8 cellular contexts compared by ENCODE assay signal in genomic region chr9:122347348-122348287, GRCh38. TPM values are rescaled to one million over a fixed set of nuclear protein-coding genes. Genes with fewer than 3 reads are reported as not detected.
DNase-seq lines count a peak whose midpoint lies in the region; TF ChIP-seq lines count a peak whose summit lies in the region.

No MANE protein-coding gene starts in this region.

- peak overlapping the region; percentile 83 for H3K27ac ChIP-seq in left ventricle myocardium inferior (replicated peaks)

- H3K9me3 ChIP-seq in left ventricle myocardium inferior (replicated peaks): no peaks in the 10 kb centered on the region

- no peak overlapping the region for H3K27ac Mint-ChIP-seq in activated CD4-positive, alpha-beta memory T cell treated with anti-CD3 and anti-CD28 coated beads, Interleukin-2, amount 10 ng/mL, durations not matched to agents 7 days and 5 days

- peak; percentile 18 for DNase-seq in stimulated activated CD4-positive, alpha-beta T cell treated with anti-CD3 and anti-CD28 coated beads, Interleukin-4, amount 100 ng/mL, for 1 hour
- DNase-seq in stimulated activated CD4-positive, alpha-beta T cell treated with anti-CD3 and anti-CD28 coated beads, Interleukin-4, amount 100 ng/mL, for 4 hours: no peak
- DNase-seq in activated CD4-positive, alpha-beta memory T cell treated with anti-CD3 and anti-CD28 coated beads, Interleukin-2, amount 10 ng/mL, durations not matched to agents 7 days and 5 days: peak; percentile 31
- DNase-seq in left ventricle myocardium inferior (no peak), skeletal muscle cell (ENCODE audit: low read depth) (no peak), NCI-H2196 treated with DMSO at 0.1 percent for 48 hours (lab: John Stamatoyannopoulos, UW; ENCODE audit: unreplicated experiment) (no peak), GM10248 (ENCODE audit: extremely low spot score) (no peak), NK-92 (lab: John Stamatoyannopoulos, UW; ENCODE audit: unreplicated experiment) (no peak)

- no peaks in the 10 kb centered on the region for H3K27me3 ChIP-seq in left ventricle myocardium inferior (ENCODE audit: low read depth)

- TF ChIP-seq CTCF in left ventricle myocardium inferior (IDR thresholded peaks at IDR 0.05; ENCODE audit: borderline replicate concordance) (no peak), GM10248 (IDR thresholded peaks at IDR 0.05; ENCODE audit: control extremely low read depth, extremely low read depth, low read depth, missing control alignments) (no peak)

- intact Hi-C loops in left ventricle myocardium inferior (cut with micrococcal nuclease): loop anchor here (10.0 kb wide), 1 partner anchor 93 kb away; no protein-coding TSS in a partner anchor

- peak overlapping the region; percentile 67 for H3K4me3 ChIP-seq in left ventricle myocardium inferior
- peak overlapping the region; percentile 51 for H3K4me3 ChIP-seq in skeletal muscle cell (ENCODE audit: low read depth, low read length)

- peak overlapping the region; percentile 70 for H3K4me3 Mint-ChIP-seq in activated CD4-positive, alpha-beta memory T cell treated with anti-CD3 and anti-CD28 coated beads, Interleukin-2, amount 10 ng/mL, durations not matched to agents 7 days and 5 days

- peaks cover 27% of the 10 kb centered on the region for H3K4me1 ChIP-seq in left ventricle myocardium inferior

- H3K9me3 Mint-ChIP-seq in activated CD4-positive, alpha-beta memory T cell treated with anti-CD3 and anti-CD28 coated beads, Interleukin-2, amount 10 ng/mL, durations not matched to agents 7 days and 5 days: peaks cover under 1% of the 10 kb centered on the region

- peaks cover 13% of the 10 kb centered on the region for H3K4me1 Mint-ChIP-seq in activated CD4-positive, alpha-beta memory T cell treated with anti-CD3 and anti-CD28 coated beads, Interleukin-2, amount 10 ng/mL, durations not matched to agents 7 days and 5 days

- POLR2A ChIA-PET in activated CD4-positive, alpha-beta memory T cell treated with anti-CD3 and anti-CD28 coated beads, Interleukin-2, amount 10 ng/mL, durations not matched to agents 7 days and 5 days (lab: Charles Lee): interaction anchor here (1.0 to 1.3 kb wide), 2 partner anchors 225 to 481 kb away, joined by 3 to 4 read pairs; partner anchors contain the start of gene PDCL
- POLR2A ChIA-PET in GM10248 (lab: Yijun Ruan, JAX): no interaction called here

- H3K36me3 Mint-ChIP-seq in activated CD4-positive, alpha-beta memory T cell treated with anti-CD3 and anti-CD28 coated beads, Interleukin-2, amount 10 ng/mL, durations not matched to agents 7 days and 5 days (ENCODE audit: low read depth): no peaks in the 10 kb centered on the region

- H3K36me3 ChIP-seq in left ventricle myocardium inferior: no peaks in the 10 kb centered on the region

- CTCF ChIA-PET in activated CD4-positive, alpha-beta memory T cell treated with anti-CD3 and anti-CD28 coated beads, Interleukin-2, amount 10 ng/mL, durations not matched to agents 7 days and 5 days (lab: Charles Lee): interaction anchor here (6.2 to 10.2 kb wide), 2 partner anchors 223 to 250 kb away, joined by 105 to 243 read pairs; no protein-coding TSS in a partner anchor
- CTCF ChIA-PET in GM10248 (lab: Yijun Ruan, JAX): interaction anchor here (9.8 to 11.1 kb wide), 2 partner anchors 223 to 249 kb away, joined by 100 to 243 read pairs; no protein-coding TSS in a partner anchor

- H3K27me3 Mint-ChIP-seq in activated CD4-positive, alpha-beta memory T cell treated with anti-CD3 and anti-CD28 coated beads, Interleukin-2, amount 10 ng/mL, durations not matched to agents 7 days and 5 days: peaks cover 40% of the 10 kb centered on the region

RNA-seq across cellular contexts. Expression of gene PTGS1, which starts 23.2 kb away (rescaled TPM):
- total RNA-seq in activated CD4-positive, alpha-beta memory T cell treated with anti-CD3 and anti-CD28 coated beads, Interleukin-2, amount 10 ng/mL, durations not matched to agents 7 days and 5 days: under 1 TPM; 0.08 to 0.20 TPM
- 6.7 TPM for total RNA-seq in left ventricle myocardium inferior

Comparison
In these comparisons a context has a peak if more than half of its experiments do, and no peak if none do; other contexts are left out.
1. DNase-seq: peak in stimulated activated CD4-positive, alpha-beta T cell treated with anti-CD3 and anti-CD28 coated beads, Interleukin-4, amount 100 ng/mL, for 1 hour (single experiment) and activated CD4-positive, alpha-beta memory T cell treated with anti-CD3 and anti-CD28 coated beads, Interleukin-2, amount 10 ng/mL, durations not matched to agents 7 days and 5 days (single experiment); none in stimulated activated CD4-positive, alpha-beta T cell treated with anti-CD3 and anti-CD28 coated beads, Interleukin-4, amount 100 ng/mL, for 4 hours (0 of 2), left ventricle myocardium inferior (single experiment), skeletal muscle cell (single experiment), NCI-H2196 treated with DMSO at 0.1 percent for 48 hours (single experiment), GM10248 (single experiment) and NK-92 (single experiment).